ENCODE assay signal across 16 cellular contexts in genomic region chr17:15444805-15445204, GRCh38. TPM values are rescaled to one million over a fixed set of nuclear protein-coding genes. Genes with fewer than 3 reads are reported as not detected.
DNase-seq lines count a peak whose midpoint lies in the region; ATAC-seq, FAIRE-seq and TF ChIP-seq lines count a peak whose summit lies in the region.
"Had no signal": no experiment of that assay in that cellular context is flagged by ENCODE, and none has a peak within 500 bp of the region (broad histone marks: within the 10 kb centered on the region; RNA-seq: fewer than 3 reads in every experiment).

No MANE protein-coding gene starts in this region.

- peaks cover 8% of the 10 kb centered on the region for H3K4me1 Mint-ChIP-seq in astrocyte (ENCODE audit: low read depth, unreplicated experiment)

- H3K9ac ChIP-seq in astrocyte (ENCODE audit: low read length): no peak overlapping the region

- 65 to 83% methylated on average over 2 to 4 of the region's 4 CpGs for WGBS in gastroesophageal sphincter (ENCODE audit: low coverage in 1 of 2), 2 donors

- H3K36me3 Mint-ChIP-seq in astrocyte (ENCODE audit: low read depth, unreplicated experiment): peaks cover 11% of the 10 kb centered on the region

- H4K20me1 ChIP-seq in astrocyte (ENCODE audit: insufficient read depth, low read length): no peaks in the 10 kb centered on the region

- H3K27me3 Mint-ChIP-seq in astrocyte (ENCODE audit: low read depth, unreplicated experiment): no peaks in the 10 kb centered on the region
- H3K27me3 Mint-ChIP-seq: CD4-positive, alpha-beta memory T cell had no signal

- DNase-seq in GF-D8 (lab: John Stamatoyannopoulos, UW): peak; percentile 7
- DNase-seq in M059J (ENCODE audit: low read depth): peak; percentile 89
- DNase-seq in astrocyte (ENCODE audit: low read depth): peak; percentile 90
- peak; percentile 60 for DNase-seq in retinal pigment epithelial cell (ENCODE audit: low read depth)
- no peak for DNase-seq in SHP77 treated with DMSO at 0.1 percent for 48 hours (lab: John Stamatoyannopoulos, UW)
- DNase-seq: activated effector memory CD4-positive, alpha-beta T cell treated with Interleukin-2 at 50 U/mL for 16 hours; NCI-H1694; Peyer's patch; stimulated activated CD4-positive, alpha-beta T cell treated with anti-CD3 and anti-CD28 coated beads, Interleukin-2, amount 100 ng/mL, for 48 hours had no signal

- H3K36me3 ChIP-seq in astrocyte (ENCODE audit: insufficient read depth, low read length): no peaks in the 10 kb centered on the region
- H3K36me3 ChIP-seq in gastroesophageal sphincter: no peaks in the 10 kb centered on the region
- H3K36me3 ChIP-seq: Peyer's patch, thoracic aorta had no signal

- no peak for ATAC-seq in gastroesophageal sphincter
- ATAC-seq in GM18870 (IDR thresholded peaks at IDR 0.05; ENCODE audit: unreplicated experiment): no peak

- H3K27ac Mint-ChIP-seq in astrocyte (ENCODE audit: unreplicated experiment): no peak overlapping the region
- H3K27ac Mint-ChIP-seq: nephron had no signal

- H3K4me3 Mint-ChIP-seq in astrocyte (ENCODE audit: unreplicated experiment): no peak overlapping the region
- H3K4me3 Mint-ChIP-seq: CD4-positive, alpha-beta memory T cell; nephron had no signal

- H3K9me3 Mint-ChIP-seq in astrocyte (ENCODE audit: unreplicated experiment): no peaks in the 10 kb centered on the region
- H3K9me3 Mint-ChIP-seq: nephron had no signal

- no peak overlapping the region for H2AFZ ChIP-seq in astrocyte (ENCODE audit: low read depth, low read length)

- H3K4me1 ChIP-seq in astrocyte (ENCODE audit: insufficient read depth, low read length) (peaks cover 4% of the 10 kb centered on the region), gastroesophageal sphincter (peaks cover 0 to 16% (median 0%) of the 10 kb centered on the region in 3 donors)
- H3K4me1 ChIP-seq: Peyer's patch had no signal

- H3K4me3 ChIP-seq in astrocyte (ENCODE audit: insufficient read depth, low read depth, low read length) (no peak overlapping the region), retinal pigment epithelial cell (ENCODE audit: low read length) (no peak overlapping the region), gastroesophageal sphincter (no peak overlapping the region)
- H3K4me3 ChIP-seq: lung, Peyer's patch, thoracic aorta had no signal

- peak; percentile 63 for FAIRE-seq in astrocyte (lab: Jason Lieb, UNC)
- FAIRE-seq: GM18507 had no signal

- no peak for TF ChIP-seq POLR2A in gastroesophageal sphincter (IDR thresholded peaks at IDR 0.05)

- no peaks in the 10 kb centered on the region for H3K79me2 ChIP-seq in astrocyte (ENCODE audit: insufficient read depth, low read length)

- H3K27me3 ChIP-seq in astrocyte (ENCODE audit: insufficient read depth, low read length) (no peaks in the 10 kb centered on the region), gastroesophageal sphincter (no peaks in the 10 kb centered on the region)
- H3K27me3 ChIP-seq: Peyer's patch had no signal

- TF ChIP-seq EP300 in gastroesophageal sphincter (IDR thresholded peaks at IDR 0.05): no peak

- H3K27ac ChIP-seq in astrocyte (ENCODE audit: low read depth, low read length): no peak overlapping the region
- H3K27ac ChIP-seq in gastroesophageal sphincter: peak overlapping the region in 1 of 4 donors; percentile 21
- H3K27ac ChIP-seq: Peyer's patch, thoracic aorta had no signal

- TF ChIP-seq CTCF in astrocyte (IDR thresholded peaks at IDR 0.05; ENCODE audit: insufficient read depth, low read depth, low read length) (no peak), retinal pigment epithelial cell (conservative IDR thresholded peaks at IDR 0.05; ENCODE audit: low read depth, low read length) (no peak), gastroesophageal sphincter (IDR thresholded peaks at IDR 0.05) (no peak)

- no peaks in the 10 kb centered on the region for H3K9me3 ChIP-seq in astrocyte (ENCODE audit: insufficient read depth, low read depth, low read length)
- no peaks in the 10 kb centered on the region for H3K9me3 ChIP-seq in gastroesophageal sphincter
- H3K9me3 ChIP-seq: Peyer's patch, thoracic aorta had no signal

- H3K4me2 ChIP-seq in astrocyte (ENCODE audit: low read length): peak overlapping the region; percentile 11

RNA-seq across cellular contexts. Expression of gene CDRT4, which starts 22.6 kb away (rescaled TPM):
- 0.59 TPM in 1 of 2 replicates, not detected in the other for total RNA-seq in M059J (2014; rRNA removed; shearing (Covaris generic))
- total RNA-seq in astrocyte (6.2 and 8.8 TPM in 2 replicates), gastroesophageal sphincter (1 to 10 TPM; 5.4 to 5.9 (median 5.5) TPM)
